8 cellular contexts compared by ENCODE assay signal in the genomic region with DNA sequence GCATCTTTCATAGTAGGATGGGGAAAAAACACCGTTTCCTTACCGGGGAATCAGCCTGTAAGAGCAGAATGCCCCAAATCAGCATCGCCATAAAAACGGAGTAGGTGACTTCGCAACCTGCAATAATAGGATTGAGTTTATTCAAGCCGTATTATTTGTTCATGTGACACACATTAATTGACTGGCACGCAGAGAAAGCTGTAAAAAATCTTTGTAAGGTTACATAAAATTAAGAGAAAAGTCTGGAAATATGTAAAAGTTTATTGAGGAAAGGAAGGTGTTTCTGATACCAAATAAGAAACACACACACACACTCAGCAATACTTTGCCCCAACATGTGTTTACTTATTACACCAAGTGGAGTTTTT. TPM values are rescaled to one million over a fixed set of nuclear protein-coding genes. Genes with fewer than 3 reads are reported as not detected.
A peak's percentile ranks its signal among the peaks of the same experiment; 100 is the strongest.
DNase-seq lines count a peak whose midpoint lies in the region; TF ChIP-seq lines count a peak whose summit lies in the region.

No MANE protein-coding gene starts in this region.

- H3K9ac ChIP-seq in liver (ENCODE audit: low read depth in 1 of 2, low read length in 2 of 2), result peak overlapping the region; percentile 21 to 70

- H3K4me1 ChIP-seq in ascending aorta (peaks cover 0 to 6% of the 10 kb centered on the region in 2 donors), liver (ENCODE audit: control insufficient read depth in 4 of 4, insufficient read depth in 4 of 4, low read length in 3 of 4) (peaks cover 2 to 21% (median 4%) of the 10 kb centered on the region in 4 donors), testis (no peaks in the 10 kb centered on the region)

- H3K36me3 Mint-ChIP-seq in activated CD4-positive, alpha-beta T cell treated with anti-CD3 and anti-CD28 coated beads, Interleukin-2, amount 10 ng/mL, durations not matched to agents 7 days and 5 days (ENCODE audit: low read depth), result no peaks in the 10 kb centered on the region

- POLR2A ChIA-PET in activated CD4-positive, alpha-beta T cell treated with anti-CD3 and anti-CD28 coated beads, Interleukin-2, amount 10 ng/mL, durations not matched to agents 7 days and 5 days (lab: Charles Lee), result interaction anchor here (2.4 kb wide), 1 partner anchor 60 kb away, joined by 7 read pairs; the partner anchor contains the start of gene IPO8

- H3K4me3 ChIP-seq in ascending aorta, result peak overlapping the region; percentile 87 to 100
- peak overlapping the region; percentile 52 to 97 (median 86) for H3K4me3 ChIP-seq in liver (ENCODE audit: low read depth in 1 of 3, low read length in 3 of 3)
- H3K4me3 ChIP-seq in testis, result peak overlapping the region; percentile 71 to 75

- H3K36me3 ChIP-seq in ascending aorta (no peaks in the 10 kb centered on the region), liver (ENCODE audit: control insufficient read depth in 4 of 4, insufficient read depth in 3 of 4, low read depth in 1 of 4, low read length in 3 of 4) (no peaks in the 10 kb centered on the region), testis (ENCODE audit: low read depth, missing control alignments) (no peaks in the 10 kb centered on the region)

- H3K27ac ChIP-seq in ascending aorta (peak overlapping the region; percentile 83 to 84), liver (ENCODE audit: low read depth in 1 of 2, low read length in 2 of 2) (peak overlapping the region; percentile 74 to 87), testis (peak overlapping the region; percentile 77 to 83)

- CTCF ChIA-PET in activated CD4-positive, alpha-beta T cell treated with anti-CD3 and anti-CD28 coated beads, Interleukin-2, amount 10 ng/mL, durations not matched to agents 7 days and 5 days (lab: Charles Lee), result interaction anchor here (0.5 to 0.9 kb wide), 2 partner anchors 49 to 918 kb away, joined by 3 read pairs; no protein-coding TSS in a partner anchor

- no peaks in the 10 kb centered on the region for H3K27me3 ChIP-seq in ascending aorta
- H3K27me3 ChIP-seq in liver (ENCODE audit: control insufficient read depth in 4 of 4, insufficient read depth in 4 of 4, low read length in 3 of 4), result no peaks in the 10 kb centered on the region
- H3K27me3 ChIP-seq in testis, result no peaks in the 10 kb centered on the region

- H3K27me3 Mint-ChIP-seq in activated CD4-positive, alpha-beta T cell treated with anti-CD3 and anti-CD28 coated beads, Interleukin-2, amount 10 ng/mL, durations not matched to agents 7 days and 5 days, result no peaks in the 10 kb centered on the region

- in situ Hi-C loops in KBM-7 (cut with MboI; ENCODE audit: low pct_unique_long_range_greater_than_20kb, low sequenced_read_pairs), result no loop called here

- peak overlapping the region; percentile 98 for H3K4me3 Mint-ChIP-seq in activated CD4-positive, alpha-beta T cell treated with anti-CD3 and anti-CD28 coated beads, Interleukin-2, amount 10 ng/mL, durations not matched to agents 7 days and 5 days

- no peak for TF ChIP-seq POLR2A in testis (IDR thresholded peaks at IDR 0.05)

- H3K9me3 Mint-ChIP-seq in activated CD4-positive, alpha-beta T cell treated with anti-CD3 and anti-CD28 coated beads, Interleukin-2, amount 10 ng/mL, durations not matched to agents 7 days and 5 days, result no peaks in the 10 kb centered on the region

- H3K4me1 Mint-ChIP-seq in activated CD4-positive, alpha-beta T cell treated with anti-CD3 and anti-CD28 coated beads, Interleukin-2, amount 10 ng/mL, durations not matched to agents 7 days and 5 days, result peaks cover 30% of the 10 kb centered on the region

- TF ChIP-seq CTCF in ascending aorta (IDR thresholded peaks at IDR 0.05) (no peak), liver (IDR thresholded peaks at IDR 0.05; ENCODE audit: low read depth, low read length, missing input control) (no peak), testis (IDR thresholded peaks at IDR 0.05) (no peak)

- DNase-seq in activated CD4-positive, alpha-beta T cell treated with anti-CD3 and anti-CD28 coated beads, Interleukin-2, amount 10 ng/mL, durations not matched to agents 7 days and 5 days, result no peak
- DNase-seq in activated CD4-positive, alpha-beta T cell treated with anti-CD3 and anti-CD28 coated beads, Interleukin-2, amount 50 U/mL, for 1 hour, result no peak
- DNase-seq in ascending aorta (ENCODE audit: low spot score in 2 of 2) (no peak), testis (no peak), KBM-7 (no peak), NCI-H187 (lab: John Stamatoyannopoulos, UW) (no peak)
- no peak for DNase-seq in effector CD4-positive, alpha-beta T cell

- no peak for TF ChIP-seq RAD21 in liver (IDR thresholded peaks at IDR 0.05)

- H3K27ac Mint-ChIP-seq in activated CD4-positive, alpha-beta T cell treated with anti-CD3 and anti-CD28 coated beads, Interleukin-2, amount 10 ng/mL, durations not matched to agents 7 days and 5 days, result peak overlapping the region; percentile 84

- H3K9me3 ChIP-seq in ascending aorta (no peaks in the 10 kb centered on the region), liver (ENCODE audit: control insufficient read depth in 4 of 4, low read length in 3 of 4) (no peaks in the 10 kb centered on the region), testis (no peaks in the 10 kb centered on the region)

- WGBS in liver, result 8% methylated on average over 7 of the region's 7 CpGs
- WGBS in testis, 2 donors, result 4 to 6% methylated on average over 7 of the region's 7 CpGs

- intact Hi-C loops in ascending aorta (cut with DNase I) (loop anchor here (1.0 to 10.0 kb wide), 5 partner anchors 41 to 1374 kb away; partner anchors contain the start of genes DDX11, ERGIC2, IPO8 and SINHCAF), testis (cut with DNase I; ENCODE audit: low total_unique reads) (no loop called here)

TF ChIP-seq in liver, 16 proteins besides CTCF, POLR2A, EP300 and RAD21:
- TF ChIP-seq, protein P1, sequence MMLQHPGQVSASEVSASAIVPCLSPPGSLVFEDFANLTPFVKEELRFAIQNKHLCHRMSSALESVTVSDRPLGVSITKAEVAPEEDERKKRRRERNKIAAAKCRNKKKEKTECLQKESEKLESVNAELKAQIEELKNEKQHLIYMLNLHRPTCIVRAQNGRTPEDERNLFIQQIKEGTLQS (IDR thresholded peaks at IDR 0.05), result no peak
- TF ChIP-seq, protein P2, sequence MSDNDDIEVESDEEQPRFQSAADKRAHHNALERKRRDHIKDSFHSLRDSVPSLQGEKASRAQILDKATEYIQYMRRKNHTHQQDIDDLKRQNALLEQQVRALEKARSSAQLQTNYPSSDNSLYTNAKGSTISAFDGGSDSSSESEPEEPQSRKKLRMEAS (IDR thresholded peaks at IDR 0.05), result no peak
- TF ChIP-seq FOXA1 (IDR thresholded peaks at IDR 0.05) (peak; percentile 8), HNF4G (IDR thresholded peaks at IDR 0.05) (no peak), GABPA (IDR thresholded peaks at IDR 0.05 in 1 of 2, conservative IDR thresholded peaks at IDR 0.05 in 1 of 2) (no peak)

RNA-seq across cellular contexts. Expression of gene CAPRIN2, which starts 0.6 kb away (rescaled TPM):
- total RNA-seq in activated CD4-positive, alpha-beta T cell treated with anti-CD3 and anti-CD28 coated beads, Interleukin-2, amount 10 ng/mL, durations not matched to agents 7 days and 5 days, result 10 to 100 TPM; 12.6 to 15.6 TPM
- total RNA-seq in ascending aorta, result 20.6 TPM
- 10 to 100 TPM; 13.5 to 14.8 TPM for total RNA-seq in liver
- 1 to 10 TPM; 4.6 to 5.3 TPM for polyA plus RNA-seq in liver
- 100 to 1,000 TPM in 1 of 2 donors, 10 to 100 TPM in 1; 74.5 to 108 TPM for total RNA-seq in testis
- 43.7 TPM for polyA plus RNA-seq in testis (ENCODE audit: insufficient read depth, low read depth, low replicate concordance)

RNA-seq across cellular contexts. Expression of gene IPO8, which starts 59.7 kb away (rescaled TPM):
- total RNA-seq in activated CD4-positive, alpha-beta T cell treated with anti-CD3 and anti-CD28 coated beads, Interleukin-2, amount 10 ng/mL, durations not matched to agents 7 days and 5 days, result 10 to 100 TPM; 57.4 to 58.2 TPM
- total RNA-seq in ascending aorta (79.7 TPM), liver (10 to 100 TPM; 22.2 to 33.0 TPM), testis (10 to 100 TPM; 27.4 to 37.2 TPM)
- polyA plus RNA-seq in liver (10 to 100 TPM in 1 of 2 donors, 1 to 10 TPM in 1; 8.0 to 14.5 TPM), testis (ENCODE audit: insufficient read depth, low read depth, low replicate concordance) (46.4 TPM)
